Comparison of ENCODE assay signal across 8 cellular contexts in genomic region chr4:47933798-47934197, GRCh38. TPM values are rescaled to one million over a fixed set of nuclear protein-coding genes. Genes with fewer than 3 reads are reported as not detected.
DNase-seq lines count a peak whose midpoint lies in the region; ATAC-seq and TF ChIP-seq lines count a peak whose summit lies in the region.

No MANE protein-coding gene starts in this region.

- H3K4me3 ChIP-seq in cardiac muscle cell (no peak overlapping the region), epithelial cell of proximal tubule (ENCODE audit: low read depth, low read length) (no peak overlapping the region), neural cell (ENCODE audit: low read length) (no peak overlapping the region), MG63 (no peak overlapping the region)

- H3K4me2 ChIP-seq in neural cell (ENCODE audit: low read length): no peak overlapping the region

- no peak overlapping the region for H3K9ac ChIP-seq in neural cell (ENCODE audit: low read length)

- H3K36me3 ChIP-seq in cardiac muscle cell (no peaks in the 10 kb centered on the region), neural cell (ENCODE audit: insufficient read depth, low read length) (no peaks in the 10 kb centered on the region), MG63 (no peaks in the 10 kb centered on the region)

- H3K4me1 ChIP-seq in cardiac muscle cell (ENCODE audit: low read depth): no peaks in the 10 kb centered on the region

- TF ChIP-seq CTCF in cardiac muscle cell (IDR thresholded peaks at IDR 0.05; ENCODE audit: low read depth, low read length) (peak; percentile 59), epithelial cell of proximal tubule (conservative IDR thresholded peaks at IDR 0.05; ENCODE audit: low read depth, low read length) (peak; percentile 65), neural cell (IDR thresholded peaks at IDR 0.05; ENCODE audit: poor library complexity, severe bottlenecking) (peak; percentile 79)

- no peaks in the 10 kb centered on the region for H3K9me3 ChIP-seq in cardiac muscle cell (ENCODE audit: low read depth)
- no peaks in the 10 kb centered on the region for H3K9me3 ChIP-seq in neural cell (ENCODE audit: low read length)
- no peaks in the 10 kb centered on the region for H3K9me3 ChIP-seq in MG63

- H2AFZ ChIP-seq in neural cell (ENCODE audit: low read depth, low read length): no peak overlapping the region

- no peaks in the 10 kb centered on the region for H3K79me2 ChIP-seq in neural cell (replicated peaks; ENCODE audit: insufficient read depth, low read length)

- no peak overlapping the region for H3K27ac ChIP-seq in cardiac muscle cell
- H3K27ac ChIP-seq in neural cell (ENCODE audit: low read length): no peak overlapping the region

- H3K9me2 ChIP-seq in neural cell (ENCODE audit: insufficient read depth, low read length): no peaks in the 10 kb centered on the region

- H3K27me3 ChIP-seq in cardiac muscle cell (no peaks in the 10 kb centered on the region), neural cell (ENCODE audit: insufficient read depth, low read depth, low read length) (no peaks in the 10 kb centered on the region), MG63 (no peaks in the 10 kb centered on the region)

- peak; percentile 83 for TF ChIP-seq RAD21 in neural cell (conservative IDR thresholded peaks at IDR 0.05)

- no peaks in the 10 kb centered on the region for H4K20me1 ChIP-seq in neural cell (ENCODE audit: insufficient read depth)

- intact Hi-C loops in cardiac septum (cut with DNase I): loop anchor here (5.0 kb wide), 2 partner anchors 246 to 266 kb away; no protein-coding TSS in a partner anchor

- no peak for TF ChIP-seq EP300 in neural cell (conservative IDR thresholded peaks at IDR 0.05; ENCODE audit: poor library complexity, severe bottlenecking)

- no peaks in the 10 kb centered on the region for H3F3A ChIP-seq in neural cell (ENCODE audit: insufficient read depth, low read length, poor library complexity, severe bottlenecking)

- ATAC-seq in HG03103 (IDR thresholded peaks at IDR 0.05; ENCODE audit: low read depth, unreplicated experiment): peak; percentile 51
- no peak for ATAC-seq in GM19463 (IDR thresholded peaks at IDR 0.05; ENCODE audit: unreplicated experiment)

- DNase-seq in cardiac muscle cell (ENCODE audit: low read depth in 1 of 2, low spot score in 1 of 2) (peak; percentile 41 to 72), cardiac septum (ENCODE audit: low spot score) (no peak), RKO (ENCODE audit: low spot score) (peak; percentile 69), epithelial cell of proximal tubule (ENCODE audit: low read depth) (no peak), MG63 (no peak)

TF ChIP-seq in neural cell, 6 proteins besides CTCF, POLR2A, EP300 and RAD21:
- no peak for TF ChIP-seq REST (IDR thresholded peaks at IDR 0.05; ENCODE audit: borderline replicate concordance)
- no peak for TF ChIP-seq TAF1 (IDR thresholded peaks at IDR 0.05; ENCODE audit: low read depth)
- TF ChIP-seq SMC3 (conservative IDR thresholded peaks at IDR 0.05; ENCODE audit: poor library complexity): peak; percentile 79

RNA-seq across cellular contexts. Expression of gene NFXL1, which starts 19.4 kb away (rescaled TPM):
- total RNA-seq in cardiac muscle cell (7.4 and 14.4 TPM in 2 replicates), cardiac septum (6.0 TPM), epithelial cell of proximal tubule (10.4 and 10.6 TPM in 2 replicates)
- polyA plus RNA-seq in cardiac muscle cell (8.6 and 17.0 TPM in 2 replicates), neural cell (15.8 and 17.6 TPM in 2 replicates)
- polyA minus RNA-seq in neural cell: 26.3 and 37.6 TPM in 2 replicates
- 4.0 and 4.1 TPM in 2 replicates for total RNA-seq in MG63 (2014; rRNA removed; shearing (Covaris generic); ENCODE audit: low replicate concordance)

Comparison
In these comparisons a context has a peak if more than half of its experiments do, and no peak if none do; other contexts are left out.
1. DNase-seq: peak in cardiac muscle cell (2 of 2) and RKO (single experiment); none in cardiac septum (single experiment), epithelial cell of proximal tubule (single experiment) and MG63 (single experiment).
2. Peak in every context shown above with its lines, with median percentiles within 50 percentile points of each other: CTCF ChIP-seq.